In the genomic region with DNA sequence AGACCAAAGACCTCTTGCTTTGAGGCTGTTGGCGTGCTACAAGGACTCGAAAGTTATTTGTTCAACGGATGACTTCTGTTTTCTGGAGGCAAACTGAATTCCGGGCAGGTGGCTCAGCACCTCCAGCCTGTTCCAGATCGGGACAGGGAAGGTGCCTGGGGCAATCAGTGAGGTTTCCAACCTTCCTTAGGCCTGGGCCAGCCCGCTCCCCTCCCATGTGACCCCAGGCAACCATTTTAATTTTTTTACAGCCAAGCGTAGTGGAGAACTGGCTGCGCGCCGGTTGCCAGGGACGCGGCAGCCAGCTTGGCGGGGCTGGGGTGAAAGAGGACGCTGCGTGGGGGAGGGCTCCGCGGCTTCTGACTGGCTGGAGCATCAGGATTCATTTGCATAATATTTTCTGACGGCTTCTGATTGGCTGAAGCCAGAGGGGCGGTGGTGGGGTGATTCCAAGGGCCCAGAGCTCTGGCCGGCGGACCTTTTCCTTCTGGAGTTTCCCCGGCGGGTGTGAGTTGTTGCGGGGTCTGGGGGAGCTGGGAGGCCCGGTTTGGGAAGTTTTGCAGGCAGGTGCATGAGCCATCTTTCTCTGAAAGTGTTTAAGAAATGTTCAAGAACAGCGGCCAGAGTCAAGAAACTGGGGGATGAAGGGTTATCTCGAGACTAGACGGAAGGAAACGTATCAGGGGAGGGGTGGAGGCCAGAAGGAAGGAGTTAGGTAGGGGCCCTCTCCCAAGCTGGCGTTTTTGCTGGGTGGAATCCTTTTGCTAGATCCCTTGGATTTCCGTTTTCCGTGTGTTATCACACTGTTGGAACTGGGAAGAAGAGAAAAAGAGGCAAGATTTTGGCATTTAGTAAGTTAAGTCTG, we compare ENCODE assay signal across 8 cellular contexts.
DNase-seq lines count a peak whose midpoint lies in the region; TF ChIP-seq lines count a peak whose summit lies in the region.

A gene with protein sequence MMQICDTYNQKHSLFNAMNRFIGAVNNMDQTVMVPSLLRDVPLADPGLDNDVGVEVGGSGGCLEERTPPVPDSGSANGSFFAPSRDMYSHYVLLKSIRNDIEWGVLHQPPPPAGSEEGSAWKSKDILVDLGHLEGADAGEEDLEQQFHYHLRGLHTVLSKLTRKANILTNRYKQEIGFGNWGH (plus strand): TSS at position 479 of the 865 bp plus-strand sequence. CDS start 3,488 bp downstream, outside the sequence.

- H3K27me3 ChIP-seq in ACC112 (ENCODE audit: insufficient read depth, low read length): no peaks in the 10 kb centered on the region
- H3K27me3 ChIP-seq in HUES6 (ENCODE audit: control insufficient read depth, insufficient read depth, low read length): no peaks in the 10 kb centered on the region
- peaks cover 0 to 7% of the 10 kb centered on the region in 2 donors for H3K27me3 ChIP-seq in muscle layer of colon (ENCODE audit: control insufficient read depth in 1 of 2, insufficient read depth in 2 of 2, low read length in 2 of 2)

- H3K79me2 ChIP-seq in ACC112 (ENCODE audit: control insufficient read depth, insufficient read depth, low read length, unreplicated experiment): peaks cover 30% of the 10 kb centered on the region

- H3K36me3 ChIP-seq in ACC112 (ENCODE audit: insufficient read depth, low read length): no peaks in the 10 kb centered on the region
- H3K36me3 ChIP-seq in HUES6 (ENCODE audit: control insufficient read depth, insufficient read depth, low read length): peaks cover 15% of the 10 kb centered on the region
- no peaks in the 10 kb centered on the region for H3K36me3 ChIP-seq in muscle layer of colon (ENCODE audit: insufficient read depth, low read length)

- H2AFZ ChIP-seq in ACC112 (ENCODE audit: low read length, unreplicated experiment): no peak within 1 kb of the TSS

- H3K9me3 ChIP-seq in HUES6 (ENCODE audit: control insufficient read depth, insufficient read depth, low read depth, low read length): no peaks in the 10 kb centered on the region
- no peaks in the 10 kb centered on the region for H3K9me3 ChIP-seq in muscle layer of colon (ENCODE audit: low read length)

- DNase-seq in RKO (ENCODE audit: low spot score) (peak; percentile 89), fibroblast of gingiva (ENCODE audit: low read depth) (peak; percentile 90)
- DNase-seq in activated effector memory CD4-positive, alpha-beta T cell treated with Interleukin-2 at 50 U/mL for 16 hours: peak; percentile 57
- DNase-seq in stimulated activated naive CD4-positive, alpha-beta T cell treated with Interleukin-2 at 50 U/mL for 16 hours (lab: John Stamatoyannopoulos, UW): peak; percentile 67

- H3K9ac ChIP-seq in HUES6 (ENCODE audit: low read length): peak within 1 kb of the TSS; percentile 95
- peak within 1 kb of the TSS; percentile 45 for H3K9ac ChIP-seq in muscle layer of colon (ENCODE audit: low read length)

- peak; percentile 38 for TF ChIP-seq POLR2A in GM19099 (IDR thresholded peaks at IDR 0.05; ENCODE audit: extremely low read depth, insufficient read length, low read depth)

- H3K4me3 ChIP-seq in ACC112 (ENCODE audit: low read depth, low read length) (peak within 1 kb of the TSS; percentile 92), HUES6 (ENCODE audit: low read depth, low read length) (peak within 1 kb of the TSS; percentile 76), muscle layer of colon (ENCODE audit: low read depth in 1 of 2, low read length in 2 of 2) (peak within 1 kb of the TSS; percentile 29 to 63)

- H3K4me1 ChIP-seq in ACC112 (ENCODE audit: control insufficient read depth, insufficient read depth, low read length, unreplicated experiment): peaks cover 16% of the 10 kb centered on the region
- H3K4me1 ChIP-seq in HUES6 (ENCODE audit: control insufficient read depth, insufficient read depth, low read length): peaks cover 3% of the 10 kb centered on the region; the same call in 1 of the 2 replicates
- H3K4me1 ChIP-seq in muscle layer of colon (ENCODE audit: insufficient read depth, low read length): no peaks in the 10 kb centered on the region

- H3K27ac ChIP-seq in ACC112 (ENCODE audit: low read depth, low read length) (peak within 1 kb of the TSS; percentile 91), HUES6 (ENCODE audit: low read depth, low read length) (peak within 1 kb of the TSS; percentile 91), muscle layer of colon (ENCODE audit: low read depth, low read length) (peak within 1 kb of the TSS; percentile 94)

Comparison
In these comparisons a context has a peak if more than half of its experiments do, and no peak if none do; other contexts are left out.
1. Peak in every context shown above with its lines: DNase-seq, H3K4me3 ChIP-seq and H3K27ac ChIP-seq.